17 cellular contexts compared by ENCODE assay signal in the genomic region with DNA sequence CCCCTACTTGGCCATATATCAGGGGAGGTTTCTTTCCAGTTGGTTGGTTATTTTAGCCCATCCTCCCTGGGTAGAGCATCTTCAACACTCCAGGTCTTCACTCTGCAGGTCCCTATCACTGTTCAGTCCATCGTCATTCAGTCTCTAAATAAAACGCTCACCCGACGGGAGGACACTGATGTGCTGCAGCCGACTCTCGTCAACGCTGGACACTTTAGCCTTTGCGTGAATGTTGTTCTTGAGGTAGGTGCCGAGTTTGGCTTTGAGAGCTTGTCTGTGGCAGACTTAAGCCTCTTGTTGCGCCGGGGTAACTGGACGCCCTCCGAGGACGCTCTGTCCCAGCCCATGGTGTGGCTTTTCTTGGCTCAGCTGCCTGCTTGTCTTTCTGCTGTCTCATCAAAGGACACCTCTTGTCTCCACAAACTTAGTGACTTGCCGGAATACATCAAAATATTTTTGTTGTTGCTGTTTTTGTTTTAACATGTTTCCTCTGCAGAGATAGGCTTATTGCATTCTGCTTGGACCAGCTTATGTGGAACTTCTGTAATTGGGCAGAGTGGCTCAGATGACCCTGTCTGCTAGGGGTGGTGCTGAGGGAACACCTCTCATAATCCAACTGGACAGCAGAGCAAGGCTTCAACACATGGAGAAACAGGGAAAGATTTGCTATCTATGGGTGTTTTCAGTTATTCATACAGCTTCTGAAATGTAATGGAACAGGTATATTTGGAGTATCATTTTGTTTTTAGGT. TPM values are rescaled to one million over a fixed set of nuclear protein-coding genes. Genes with fewer than 3 reads are reported as not detected.
A peak's percentile ranks its signal among the peaks of the same experiment; 100 is the strongest.
DNase-seq lines count a peak whose midpoint lies in the region; ATAC-seq and TF ChIP-seq lines count a peak whose summit lies in the region.
"Had no signal": no experiment of that assay in that cellular context is flagged by ENCODE, and none has a peak within 500 bp of the region (broad histone marks: within the 10 kb centered on the region; RNA-seq: fewer than 3 reads in every experiment).

No MANE protein-coding gene starts in this region.

- H2BK5ac ChIP-seq in IMR-90 (ENCODE audit: low read depth, low read length, poor library complexity, severe bottlenecking): no peak overlapping the region

- TF ChIP-seq POLR2A in IMR-90 (IDR thresholded peaks at IDR 0.05; ENCODE audit: low read depth, low read length) (no peak), lower leg skin (IDR thresholded peaks at IDR 0.05) (no peak), stomach (IDR thresholded peaks at IDR 0.05) (no peak)

- BruUV-seq in IMR-90 (replicated peaks; lab: Mats Ljungman, UMichigan): no TSS peak

- no peaks in the 10 kb centered on the region for H3K27me3 ChIP-seq in IMR-90 (ENCODE audit: control insufficient read depth, insufficient read depth, low read length)
- no peaks in the 10 kb centered on the region for H3K27me3 ChIP-seq in stomach
- H3K27me3 ChIP-seq: esophagus squamous epithelium had no signal

- no peak overlapping the region for H3K4me3 Mint-ChIP-seq in activated CD4-positive, alpha-beta memory T cell treated with anti-CD3 and anti-CD28 coated beads for 36 hours
- H3K4me3 Mint-ChIP-seq: activated CD4-positive, alpha-beta T cell treated with anti-CD3 and anti-CD28 coated beads for 36 hours; stimulated activated naive CD8-positive, alpha-beta T cell treated with anti-CD3 and anti-CD28 coated beads, Interleukin-15, amount 100 ng/mL, for 72 hours had no signal

- no peak overlapping the region for H2AK9ac ChIP-seq in IMR-90 (replicated peaks; ENCODE audit: low read depth, low read length, poor library complexity)

- no peaks in the 10 kb centered on the region for H3K9me3 Mint-ChIP-seq in activated CD4-positive, alpha-beta memory T cell treated with anti-CD3 and anti-CD28 coated beads for 36 hours
- H3K9me3 Mint-ChIP-seq: stimulated activated naive CD8-positive, alpha-beta T cell treated with anti-CD3 and anti-CD28 coated beads, Interleukin-15, amount 100 ng/mL, for 72 hours had no signal

- TF ChIP-seq EP300 in stomach (IDR thresholded peaks at IDR 0.05): no peak

- no peak overlapping the region for H3K56ac ChIP-seq in IMR-90 (ENCODE audit: extremely low read depth, insufficient read depth, low read length)

- H3K14ac ChIP-seq in IMR-90 (replicated peaks; ENCODE audit: low read depth, low read length): no peak overlapping the region

- no peaks in the 10 kb centered on the region for H3K27me3 Mint-ChIP-seq in activated CD4-positive, alpha-beta memory T cell treated with anti-CD3 and anti-CD28 coated beads for 36 hours
- H3K27me3 Mint-ChIP-seq: activated CD4-positive, alpha-beta T cell treated with anti-CD3 and anti-CD28 coated beads for 36 hours; progenitor cell of endocrine pancreas; stimulated activated naive CD8-positive, alpha-beta T cell treated with anti-CD3 and anti-CD28 coated beads, Interleukin-15, amount 100 ng/mL, for 72 hours had no signal

- H4K20me1 ChIP-seq in IMR-90 (ENCODE audit: insufficient read depth, low read length): peaks cover 4% of the 10 kb centered on the region; the same call in 1 of the 2 replicates

- no peak overlapping the region for H3K4me3 ChIP-seq in IMR-90 (ENCODE audit: insufficient read depth, low read depth, low read length)
- H3K4me3 ChIP-seq in lower leg skin (ENCODE audit: low read depth, poor library complexity, severe bottlenecking): no peak overlapping the region
- H3K4me3 ChIP-seq in stomach: no peak overlapping the region
- H3K4me3 ChIP-seq: esophagus squamous epithelium had no signal

- no peaks in the 10 kb centered on the region for H3K9me3 ChIP-seq in IMR-90 (ENCODE audit: control insufficient read depth, insufficient read depth, low read length)
- H3K9me3 ChIP-seq in stomach: no peaks in the 10 kb centered on the region
- H3K9me3 ChIP-seq: esophagus squamous epithelium had no signal

- TF ChIP-seq RAD21 in IMR-90 (IDR thresholded peaks at IDR 0.05; ENCODE audit: low read length): no peak

- dilution Hi-C loops in IMR-90 (cut with HindIII; ENCODE audit: low sequenced_read_pairs, unreplicated experiment): no loop called here

- H3K4me2 ChIP-seq in IMR-90 (ENCODE audit: low read depth, low read length): no peak overlapping the region

- no peak overlapping the region for H2AK5ac ChIP-seq in IMR-90 (ENCODE audit: low read depth, low read length)

- H3K79me1 ChIP-seq in IMR-90 (ENCODE audit: low read depth in 1 of 2, low read length in 2 of 2): peaks cover 0 to 12% of the 10 kb centered on the region in 2 experiments; a peak in 1 of 4 replicates

- H3K4ac ChIP-seq in IMR-90 (ENCODE audit: low read depth, low read length): peak overlapping the region; percentile 49

- in situ Hi-C loops in IMR-90 (cut with MboI; ENCODE audit: low sequenced_read_pairs): no loop called here

- peaks cover 5% of the 10 kb centered on the region for H3K4me1 Mint-ChIP-seq in activated CD4-positive, alpha-beta memory T cell treated with anti-CD3 and anti-CD28 coated beads for 36 hours (ENCODE audit: low read depth)

- ATAC-seq in IMR-90 (ENCODE audit: low read depth): no peak
- ATAC-seq: activated CD4-positive, alpha-beta T cell treated with anti-CD3 and anti-CD28 coated beads for 36 hours; stimulated activated naive CD8-positive, alpha-beta T cell treated with anti-CD3 and anti-CD28 coated beads, Interleukin-15, amount 100 ng/mL, for 72 hours had no signal

- H3K9me1 ChIP-seq in IMR-90 (ENCODE audit: insufficient read depth, low read length): peaks cover 22% of the 10 kb centered on the region

- intact Hi-C loops in IMR-90 (cut with micrococcal nuclease): no loop called here
- intact Hi-C loops in lower leg skin (cut with DNase I; ENCODE audit: low total_unique reads): no loop called here
- intact Hi-C loops in stomach (cut with DNase I; ENCODE audit: low total_unique reads): no loop called here
- intact Hi-C loops in activated CD4-positive, alpha-beta memory T cell treated with anti-CD3 and anti-CD28 coated beads for 36 hours (cut with micrococcal nuclease): no loop called here

- no peak overlapping the region for H3K9ac ChIP-seq in IMR-90 (ENCODE audit: low read depth, low read length)

- POLR2A ChIA-PET in IMR-90 (lab: Charles Lee; ENCODE audit: unreplicated experiment): no interaction called here
- POLR2A ChIA-PET in activated CD4-positive, alpha-beta memory T cell treated with anti-CD3 and anti-CD28 coated beads for 36 hours (lab: Charles Lee): interaction anchor here (0.6 kb wide), 1 partner anchor 130 kb away, joined by 3 read pairs; no protein-coding TSS in a partner anchor

- no peak overlapping the region; the same call in 2 of the 3 replicates for H2BK15ac ChIP-seq in IMR-90 (ENCODE audit: low read depth, low read length)

- H3K36me3 ChIP-seq in IMR-90 (ENCODE audit: control insufficient read depth, insufficient read depth, low read length): no peaks in the 10 kb centered on the region
- H3K36me3 ChIP-seq in stomach: peaks cover 0 to 32% (median 3%) of the 10 kb centered on the region in 4 donors

- no peak overlapping the region for H3K27ac ChIP-seq in IMR-90 (ENCODE audit: insufficient read depth, low read length)
- H3K27ac ChIP-seq in cingulate gyrus (ENCODE audit: low read depth, low read length): peak overlapping the region; percentile 78
- peak overlapping the region; percentile 61 for H3K27ac ChIP-seq in substantia nigra (ENCODE audit: low read depth, low read length, poor library complexity, severe bottlenecking)
- H3K27ac ChIP-seq in stomach: peak overlapping the region in 2 of 5 donors; percentile 50 to 55

- no peak overlapping the region for H2AFZ ChIP-seq in IMR-90 (replicated peaks; ENCODE audit: low read length, poor library complexity)

- 94% methylated on average over 12 of the region's 15 CpGs; no CpG with 5 or more reads in 1 of the 2 experiments for WGBS in IMR-90 (ENCODE audit: extremely low coverage in 2 of 2, insufficient read length in 1 of 2), 2 experiments
- WGBS in lower leg skin, 2 donors: 96% methylated on average over 15 of the region's 15 CpGs
- 80 to 96% (median 89%) methylated on average over 15 of the region's 15 CpGs for WGBS in stomach, 5 donors

- no peaks in the 10 kb centered on the region for H3K36me3 Mint-ChIP-seq in activated CD4-positive, alpha-beta memory T cell treated with anti-CD3 and anti-CD28 coated beads for 36 hours

- CTCF ChIA-PET in IMR-90 (lab: Yijun Ruan, JAX): interaction anchor here (0.6 kb wide), 1 partner anchor 21 kb away, joined by 3 read pairs; no protein-coding TSS in a partner anchor
- CTCF ChIA-PET in activated CD4-positive, alpha-beta memory T cell treated with anti-CD3 and anti-CD28 coated beads for 36 hours (lab: Charles Lee): no interaction called here

- peak overlapping the region in 1 of 2 experiments; percentile 2; a peak in 1 of 4 replicates for H4K8ac ChIP-seq in IMR-90 (ENCODE audit: low read depth in 2 of 2, low read length in 2 of 2)

- DNase-seq in IMR-90 (no peak), midbrain (lab: John Stamatoyannopoulos, UW) (peak; percentile 74), substantia nigra (lab: John Stamatoyannopoulos, UW) (peak in 31 of 49 donors; percentile 18 to 74 (median 52)), NCI-H187 treated with DMSO at 0.1 percent for 48 hours (lab: John Stamatoyannopoulos, UW) (no peak), lower leg skin (ENCODE audit: low spot score in 2 of 2) (no peak), stomach (no peak)
- DNase-seq in activated CD4-positive, alpha-beta memory T cell treated with anti-CD3 and anti-CD28 coated beads for 36 hours: no peak
- DNase-seq: activated CD4-positive, alpha-beta T cell treated with anti-CD3 and anti-CD28 coated beads for 36 hours; activated CD8-positive, alpha-beta memory T cell treated with anti-CD3 and anti-CD28 coated beads, Interleukin-2, amount 50 U/mL, for 48 hours; esophagus squamous epithelium; NCI-H2029; NCI-H524 treated with DMSO at 0.1 percent for 48 hours; stimulated activated CD4-positive, alpha-beta T cell treated with anti-CD3 and anti-CD28 coated beads, Interleukin-15, amount 100 ng/mL, for 24 hours; stimulated activated naive CD8-positive, alpha-beta T cell treated with anti-CD3 and anti-CD28 coated beads, Interleukin-15, amount 100 ng/mL, for 72 hours had no signal

- H4K91ac ChIP-seq in IMR-90 (ENCODE audit: insufficient read depth, low read depth, low read length): no peak overlapping the region

- peak overlapping the region; percentile 43; the same call in 1 of the 2 replicates for H2BK20ac ChIP-seq in IMR-90 (ENCODE audit: low read depth, low read length)

- H3K23ac ChIP-seq in IMR-90 (ENCODE audit: low read depth, low read length): 0 out of 2 replicates have a peak overlapping the region, but pooled peaks have one; percentile 13

- no peak for TF ChIP-seq CTCF in IMR-90 (conservative IDR thresholded peaks at IDR 0.05; ENCODE audit: low read depth, low read length)
- no peak for TF ChIP-seq CTCF in lower leg skin (IDR thresholded peaks at IDR 0.05)
- no peak for TF ChIP-seq CTCF in stomach (IDR thresholded peaks at IDR 0.05)

- H4K5ac ChIP-seq in IMR-90 (ENCODE audit: low read depth, low read length): peak overlapping the region; percentile 43; the same call in 1 of the 2 replicates

- peak overlapping the region; percentile 41 for H2BK120ac ChIP-seq in IMR-90 (ENCODE audit: low read depth, low read length)

- peaks cover 20% of the 10 kb centered on the region for H3K4me1 ChIP-seq in IMR-90 (ENCODE audit: control insufficient read depth, insufficient read depth, low read length)
- H3K4me1 ChIP-seq in stomach: peaks cover 0 to 31% (median 11%) of the 10 kb centered on the region in 4 donors

- no peak overlapping the region for H3K27ac Mint-ChIP-seq in activated CD4-positive, alpha-beta memory T cell treated with anti-CD3 and anti-CD28 coated beads for 36 hours
- H3K27ac Mint-ChIP-seq: activated CD4-positive, alpha-beta T cell treated with anti-CD3 and anti-CD28 coated beads for 36 hours; progenitor cell of endocrine pancreas; stimulated activated naive CD8-positive, alpha-beta T cell treated with anti-CD3 and anti-CD28 coated beads, Interleukin-15, amount 100 ng/mL, for 72 hours had no signal

- peak overlapping the region; percentile 14; the same call in 1 of the 2 replicates for H3K18ac ChIP-seq in IMR-90 (ENCODE audit: low read depth, low read length)

RNA-seq across cellular contexts. Expression of a gene that starts 26.5 kb away (rescaled TPM):
- total RNA-seq in IMR-90 (2012; rRNA removed): 11.1 and 11.7 TPM in 2 replicates
- 17.5 and 18.8 TPM in 2 replicates for polyA plus RNA-seq in IMR-90 (2012; rRNA removed)
- polyA plus RNA-seq in IMR-90 (2012; cell fraction: cytosol; rRNA removed): 16.9 and 18.3 TPM in 2 replicates
- 37.6 and 52.8 TPM in 2 replicates for polyA plus RNA-seq in IMR-90 (2012; cell fraction: nucleus; rRNA removed; ENCODE audit: low replicate concordance)
- 10 to 100 TPM; 18.6 to 44.8 (median 24.7) TPM for total RNA-seq in lower leg skin
- total RNA-seq in stomach: 10 to 100 TPM in 4 of 5 donors, 1 to 10 TPM in 1; 5.3 to 60.0 (median 17.1) TPM
- polyA plus RNA-seq in stomach: 10 to 100 TPM in 2 of 3 donors, 1 to 10 TPM in 1; 8.2 to 19.7 (median 10.1) TPM
- total RNA-seq in activated CD4-positive, alpha-beta memory T cell treated with anti-CD3 and anti-CD28 coated beads for 36 hours: 1 to 10 TPM; 6.4 to 7.6 TPM

RNA-seq across cellular contexts. Expression of a gene that starts 48.5 kb away (rescaled TPM):
- total RNA-seq in IMR-90 (2012; rRNA removed): 1.4 and 2.0 TPM in 2 replicates
- polyA plus RNA-seq in IMR-90 (2012; rRNA removed): 1.3 and 1.9 TPM in 2 replicates
- polyA plus RNA-seq in IMR-90 (2012; cell fraction: cytosol; rRNA removed): 1.3 and 2.3 TPM in 2 replicates
- polyA plus RNA-seq in IMR-90 (2012; cell fraction: nucleus; rRNA removed; ENCODE audit: low replicate concordance): 0.44 and 1.4 TPM in 2 replicates
- total RNA-seq in lower leg skin: 1 to 10 TPM; 2.2 to 3.5 (median 3.3) TPM
- 1 to 10 TPM in 3 of 5 donors, not detected in 2; 1.3 to 7.0 (median 5.1) TPM for total RNA-seq in stomach
- 1 to 10 TPM; 3.7 to 5.5 (median 4.4) TPM for polyA plus RNA-seq in stomach
- 1 to 10 TPM; 4.0 to 4.1 TPM for total RNA-seq in activated CD4-positive, alpha-beta memory T cell treated with anti-CD3 and anti-CD28 coated beads for 36 hours
- total RNA-seq: MCF 10A had no signal

RNA-seq across cellular contexts. Expression of a gene that starts 57.3 kb away (rescaled TPM):
- total RNA-seq in IMR-90 (2012; rRNA removed) (4.1 and 4.7 TPM in 2 replicates), lower leg skin (10 to 100 TPM; 19.6 to 29.8 (median 26.0) TPM), stomach (10 to 100 TPM; 14.6 to 46.4 (median 31.0) TPM)
- polyA plus RNA-seq in IMR-90 (2012; rRNA removed) (5.9 and 6.8 TPM in 2 replicates), stomach (10 to 100 TPM in 1 of 3 donors, 1 to 10 TPM in 2; 8.2 to 10.7 (median 8.3) TPM)
- polyA plus RNA-seq in IMR-90 (2012; cell fraction: cytosol; rRNA removed): 1.7 and 1.9 TPM in 2 replicates
- polyA plus RNA-seq in IMR-90 (2012; cell fraction: nucleus; rRNA removed; ENCODE audit: low replicate concordance): 1.8 and 7.3 TPM in 2 replicates
- 10 to 100 TPM; 36.9 to 37.0 TPM for total RNA-seq in activated CD4-positive, alpha-beta memory T cell treated with anti-CD3 and anti-CD28 coated beads for 36 hours

Comparison
In these comparisons a context has a peak if more than half of its experiments do, and no peak if none do; other contexts are left out.
1. DNase-seq: peak in midbrain (single experiment) and substantia nigra (31 of 49); none in IMR-90 (single experiment), NCI-H187 treated with DMSO at 0.1 percent for 48 hours (single experiment), lower leg skin (0 of 2), stomach (single experiment) and activated CD4-positive, alpha-beta memory T cell treated with anti-CD3 and anti-CD28 coated beads for 36 hours (single experiment).